8 cellular contexts compared by ENCODE assay signal in the genomic region with DNA sequence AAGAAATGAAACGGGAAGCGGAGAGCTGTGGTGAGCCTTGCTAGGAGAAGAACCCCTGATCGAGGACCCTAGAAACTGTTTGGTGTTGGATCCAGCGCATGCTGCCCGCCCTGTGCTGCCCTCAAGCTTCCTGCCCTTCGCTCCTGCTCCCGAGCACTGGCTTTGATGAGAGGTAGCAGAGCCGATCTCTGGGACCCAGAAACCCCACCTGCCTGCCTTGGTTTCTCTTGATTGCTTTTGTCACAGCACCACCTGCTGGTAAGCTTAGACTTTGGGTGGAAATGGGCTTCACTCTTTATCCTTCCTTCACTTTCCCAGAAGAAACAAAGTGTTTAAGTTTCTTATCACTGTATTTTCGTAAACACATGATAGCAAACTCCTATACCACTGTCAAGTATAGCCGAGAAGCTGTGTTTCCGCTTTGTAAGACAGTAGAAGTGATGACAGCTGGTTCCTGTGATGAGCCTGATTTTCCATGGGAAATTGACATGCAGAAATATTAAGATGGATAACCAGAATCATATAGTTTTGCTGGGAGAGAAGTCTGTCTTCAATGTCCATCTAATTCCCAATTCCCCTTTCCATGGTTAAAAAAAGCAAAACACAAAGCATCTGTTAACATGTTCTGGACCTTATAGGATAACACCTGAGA.
DNase-seq lines count a peak whose midpoint lies in the region; ATAC-seq and TF ChIP-seq lines count a peak whose summit lies in the region.

No MANE protein-coding gene starts in this region.

- H3K4me3 Mint-ChIP-seq in activated CD4-positive, alpha-beta memory T cell treated with anti-CD3 and anti-CD28 coated beads for 36 hours = no peak overlapping the region

- no peaks in the 10 kb centered on the region for H3K36me3 ChIP-seq in BE2C
- H3K36me3 ChIP-seq in duodenal mucosa (ENCODE audit: control insufficient read depth in 1 of 2, insufficient read depth in 2 of 2, low read length in 2 of 2) = peaks cover 0 to 17% of the 10 kb centered on the region in 2 donors
- H3K36me3 ChIP-seq in lung (ENCODE audit: control insufficient read depth in 2 of 2, insufficient read depth in 2 of 2, low read length in 2 of 2) = peaks cover 6 to 16% of the 10 kb centered on the region in 2 donors

- no peaks in the 10 kb centered on the region for H3K27me3 Mint-ChIP-seq in activated CD4-positive, alpha-beta memory T cell treated with anti-CD3 and anti-CD28 coated beads for 36 hours

- POLR2A ChIA-PET in activated CD4-positive, alpha-beta memory T cell treated with anti-CD3 and anti-CD28 coated beads for 36 hours (lab: Charles Lee) = interaction anchor here (1.4 kb wide), 1 partner anchor 268 kb away, joined by 6 read pairs; a partner anchor contains a TSS

- no peaks in the 10 kb centered on the region for H3K4me1 ChIP-seq in BE2C
- H3K4me1 ChIP-seq in duodenal mucosa (ENCODE audit: control insufficient read depth in 1 of 2, insufficient read depth in 2 of 2, low read length in 2 of 2) = peaks cover 0 to 4% of the 10 kb centered on the region in 2 donors
- no peaks in the 10 kb centered on the region for H3K4me1 ChIP-seq in lung (ENCODE audit: control insufficient read depth in 2 of 2, insufficient read depth in 2 of 2, low read length in 2 of 2)

- no peaks in the 10 kb centered on the region for H3K9me3 Mint-ChIP-seq in activated CD4-positive, alpha-beta memory T cell treated with anti-CD3 and anti-CD28 coated beads for 36 hours

- H3K9me3 ChIP-seq in BE2C (no peaks in the 10 kb centered on the region), duodenal mucosa (ENCODE audit: control insufficient read depth in 1 of 2, low read length in 2 of 2) (no peaks in the 10 kb centered on the region), lung (ENCODE audit: control insufficient read depth in 2 of 2, insufficient read depth in 1 of 2, low read length in 1 of 2) (peaks cover 0 to 1% of the 10 kb centered on the region in 2 donors)

- TF ChIP-seq CTCF in BE2C (IDR thresholded peaks at IDR 0.05; ENCODE audit: low read depth, low read length) (peak; percentile 72), lung (IDR thresholded peaks at IDR 0.05; ENCODE audit: control extremely low read depth, extremely low read depth) (peak; percentile 75)

- H3K27ac Mint-ChIP-seq in activated CD4-positive, alpha-beta memory T cell treated with anti-CD3 and anti-CD28 coated beads for 36 hours = no peak overlapping the region

- H3K4me1 Mint-ChIP-seq in activated CD4-positive, alpha-beta memory T cell treated with anti-CD3 and anti-CD28 coated beads for 36 hours (ENCODE audit: low read depth) = no peaks in the 10 kb centered on the region

- H3K4me3 ChIP-seq in BE2C (ENCODE audit: low read depth, low read length) (peak overlapping the region; percentile 29), duodenal mucosa (ENCODE audit: low read depth in 1 of 2, low read length in 2 of 2) (peak overlapping the region; percentile 55 to 62), lung (no peak overlapping the region)

- no peaks in the 10 kb centered on the region for H3K27me3 ChIP-seq in BE2C
- H3K27me3 ChIP-seq in duodenal mucosa (ENCODE audit: control insufficient read depth in 1 of 2, insufficient read depth in 2 of 2, low read length in 2 of 2) = no peaks in the 10 kb centered on the region
- H3K27me3 ChIP-seq in lung (ENCODE audit: control insufficient read depth, insufficient read depth) = no peaks in the 10 kb centered on the region

- H3K36me3 Mint-ChIP-seq in activated CD4-positive, alpha-beta memory T cell treated with anti-CD3 and anti-CD28 coated beads for 36 hours = no peaks in the 10 kb centered on the region

- CTCF ChIA-PET in activated CD4-positive, alpha-beta memory T cell treated with anti-CD3 and anti-CD28 coated beads for 36 hours (lab: Charles Lee) = interaction anchor here (0.6 to 3.5 kb wide), 41 partner anchors 11 to 733 kb away, joined by 3 to 42 read pairs (median 3); a partner anchor contains a TSS

- peak; percentile 45 for DNase-seq in BE2C
- peak; percentile 66 for DNase-seq in NCI-H2196 (lab: John Stamatoyannopoulos, UW; ENCODE audit: unreplicated experiment)
- DNase-seq in activated CD4-positive, alpha-beta memory T cell treated with anti-CD3 and anti-CD28 coated beads for 36 hours = peak; percentile 66
- no peak for DNase-seq in lung (ENCODE audit: low spot score)
- DNase-seq in stimulated activated CD8-positive, alpha-beta memory T cell treated with anti-CD3 and anti-CD28 coated beads, Interleukin-15, amount 100 ng/mL, for 1 hour (ENCODE audit: low read depth) = peak; percentile 32
- DNase-seq in putamen (ENCODE audit: low spot score) = no peak

- ATAC-seq in GM19463 (IDR thresholded peaks at IDR 0.05; ENCODE audit: unreplicated experiment) = peak; percentile 69
- ATAC-seq in lung (ENCODE audit: insufficient read depth, low FRiP score) = no peak

- H3K27ac ChIP-seq in duodenal mucosa (ENCODE audit: low read depth, low read length) (no peak overlapping the region), lung (ENCODE audit: low read depth in 1 of 2, low read length in 1 of 2) (no peak overlapping the region)

- H3K9ac ChIP-seq in duodenal mucosa (ENCODE audit: low read depth in 1 of 2, low read length in 2 of 2) = peak overlapping the region in 1 of 2 donors; percentile 54

- WGBS in lung, 2 donors = 22 to 31% methylated on average over 11 of the region's 11 CpGs

- intact Hi-C loops in activated CD4-positive, alpha-beta memory T cell treated with anti-CD3 and anti-CD28 coated beads for 36 hours (cut with micrococcal nuclease) = loop anchor here (1.0 to 10.0 kb wide), 4 partner anchors 268 to 798 kb away; a partner anchor contains a TSS

Comparison
In these comparisons a context has a peak if more than half of its experiments do, and no peak if none do; other contexts are left out.
1. DNase-seq: peak in BE2C (single experiment), NCI-H2196 (single experiment), activated CD4-positive, alpha-beta memory T cell treated with anti-CD3 and anti-CD28 coated beads for 36 hours (single experiment) and stimulated activated CD8-positive, alpha-beta memory T cell treated with anti-CD3 and anti-CD28 coated beads, Interleukin-15, amount 100 ng/mL, for 1 hour (single experiment); none in lung (single experiment) and putamen (single experiment).